ENCODE assay signal across 25 cellular contexts in genomic region chr12:39672976-39673375, GRCh38. TPM values are rescaled to one million over a fixed set of nuclear protein-coding genes. Genes with fewer than 3 reads are reported as not detected.
A peak's percentile ranks its signal among the peaks of the same experiment; 100 is the strongest.
DNase-seq lines count a peak whose midpoint lies in the region; ATAC-seq and TF ChIP-seq lines count a peak whose summit lies in the region.
"Had no signal": no experiment of that assay in that cellular context is flagged by ENCODE, and none has a peak within 500 bp of the region (broad histone marks: within the 10 kb centered on the region; RNA-seq: fewer than 3 reads in every experiment).

No MANE protein-coding gene starts in this region.

- peak overlapping the region; percentile 41 for H3K27ac Mint-ChIP-seq in activated naive CD8-positive, alpha-beta T cell treated with anti-CD3 and anti-CD28 coated beads, Interleukin-2, amount 10 ng/mL, durations not matched to agents 7 days and 5 days
- H3K27ac Mint-ChIP-seq in activated naive CD8-positive, alpha-beta T cell treated with anti-CD3 and anti-CD28 coated beads, Interleukin-2, amount 50 U/mL, for 24 hours = no peak overlapping the region
- H3K27ac Mint-ChIP-seq: CD4-positive, alpha-beta T cell; HFFc6 had no signal

- peaks cover 33% of the 10 kb centered on the region for H3K4me1 Mint-ChIP-seq in activated naive CD8-positive, alpha-beta T cell treated with anti-CD3 and anti-CD28 coated beads, Interleukin-2, amount 10 ng/mL, durations not matched to agents 7 days and 5 days
- peaks cover 23% of the 10 kb centered on the region for H3K4me1 Mint-ChIP-seq in activated naive CD8-positive, alpha-beta T cell treated with anti-CD3 and anti-CD28 coated beads, Interleukin-2, amount 50 U/mL, for 24 hours

- intact Hi-C loops in PC-3 (cut with micrococcal nuclease) = no loop called here

- peaks cover 42% of the 10 kb centered on the region for H3K36me3 Mint-ChIP-seq in activated naive CD8-positive, alpha-beta T cell treated with anti-CD3 and anti-CD28 coated beads, Interleukin-2, amount 10 ng/mL, durations not matched to agents 7 days and 5 days
- H3K36me3 Mint-ChIP-seq in activated naive CD8-positive, alpha-beta T cell treated with anti-CD3 and anti-CD28 coated beads, Interleukin-2, amount 50 U/mL, for 24 hours (ENCODE audit: low read depth) = peaks cover 18% of the 10 kb centered on the region

- CTCF ChIA-PET in PC-3 (lab: Charles Lee) = no interaction called here

- H3K9me2 ChIP-seq in PC-3 (replicated peaks; ENCODE audit: low read length) = no peaks in the 10 kb centered on the region

- no TSS peak for BruUV-seq in PC-3 (replicated peaks; lab: Mats Ljungman, UMichigan)

- H3K4me3 Mint-ChIP-seq in activated naive CD8-positive, alpha-beta T cell treated with anti-CD3 and anti-CD28 coated beads, Interleukin-2, amount 10 ng/mL, durations not matched to agents 7 days and 5 days = no peak overlapping the region
- H3K4me3 Mint-ChIP-seq in activated naive CD8-positive, alpha-beta T cell treated with anti-CD3 and anti-CD28 coated beads, Interleukin-2, amount 50 U/mL, for 24 hours = no peak overlapping the region
- H3K4me3 Mint-ChIP-seq: CD4-positive, alpha-beta T cell; H9; HFFc6 had no signal

- no peaks in the 10 kb centered on the region for H4K20me1 ChIP-seq in PC-3 (ENCODE audit: low read length)

- no peaks in the 10 kb centered on the region for H3F3A ChIP-seq in PC-3 (ENCODE audit: low read length, unreplicated experiment)

- no peak overlapping the region for H3K9ac ChIP-seq in SK-N-MC (ENCODE audit: insufficient read length)
- no peak overlapping the region for H3K9ac ChIP-seq in PC-3 (ENCODE audit: low read length)
- H3K9ac ChIP-seq: GM23248 had no signal

- no peak overlapping the region for H3K4me2 ChIP-seq in PC-3 (ENCODE audit: low read length)
- H3K4me2 ChIP-seq: A549 had no signal

- ATAC-seq in activated naive CD8-positive, alpha-beta T cell treated with anti-CD3 and anti-CD28 coated beads, Interleukin-2, amount 10 ng/mL, durations not matched to agents 7 days and 5 days (ENCODE audit: low read depth) = no peak
- no peak for ATAC-seq in activated naive CD8-positive, alpha-beta T cell treated with anti-CD3 and anti-CD28 coated beads, Interleukin-2, amount 50 U/mL, for 24 hours
- ATAC-seq in GM21447 (IDR thresholded peaks at IDR 0.05; ENCODE audit: unreplicated experiment) (peak; percentile 54), GM19467 (IDR thresholded peaks at IDR 0.05; ENCODE audit: unreplicated experiment) (no peak), PC-3 (no peak)
- ATAC-seq: GM12878 had no signal

- H3K27me3 Mint-ChIP-seq in activated naive CD8-positive, alpha-beta T cell treated with anti-CD3 and anti-CD28 coated beads, Interleukin-2, amount 10 ng/mL, durations not matched to agents 7 days and 5 days = no peaks in the 10 kb centered on the region
- H3K27me3 Mint-ChIP-seq in activated naive CD8-positive, alpha-beta T cell treated with anti-CD3 and anti-CD28 coated beads, Interleukin-2, amount 50 U/mL, for 24 hours = no peaks in the 10 kb centered on the region
- H3K27me3 Mint-ChIP-seq: CD4-positive, alpha-beta T cell had no signal

- H3K9me3 Mint-ChIP-seq in activated naive CD8-positive, alpha-beta T cell treated with anti-CD3 and anti-CD28 coated beads, Interleukin-2, amount 10 ng/mL, durations not matched to agents 7 days and 5 days = peaks cover 26% of the 10 kb centered on the region
- peaks cover 53% of the 10 kb centered on the region for H3K9me3 Mint-ChIP-seq in activated naive CD8-positive, alpha-beta T cell treated with anti-CD3 and anti-CD28 coated beads, Interleukin-2, amount 50 U/mL, for 24 hours

- H3K4me3 ChIP-seq in SK-N-MC (no peak overlapping the region), PC-3 (ENCODE audit: low read length) (no peak overlapping the region)
- H3K4me3 ChIP-seq: A549, GM12878, GM23248, Peyer's patch, SJSA1 had no signal

- H3K9me3 ChIP-seq in SK-N-MC (ENCODE audit: low read depth, low read length) (peaks cover 4% of the 10 kb centered on the region; the same call in 1 of the 2 replicates), PC-3 (ENCODE audit: low read length) (0 out of 2 replicates have a peak, but pooled peaks cover 9% of the 10 kb centered on the region)
- H3K9me3 ChIP-seq: A549, BE2C, Peyer's patch, SJSA1 had no signal

- H3K79me2 ChIP-seq in PC-3 (ENCODE audit: low read length) = no peaks in the 10 kb centered on the region

- no peak for DNase-seq in activated naive CD8-positive, alpha-beta T cell treated with anti-CD3 and anti-CD28 coated beads, Interleukin-2, amount 10 ng/mL, durations not matched to agents 7 days and 5 days
- DNase-seq in activated naive CD8-positive, alpha-beta T cell treated with anti-CD3 and anti-CD28 coated beads, Interleukin-2, amount 50 U/mL, for 24 hours = no peak
- DNase-seq in SK-N-MC (ENCODE audit: low read depth, low spot score) = no peak
- no peak for DNase-seq in PC-3
- DNase-seq in nucleus accumbens (lab: John Stamatoyannopoulos, UW) = no peak
- DNase-seq: BE2C; CD4-positive, alpha-beta T cell; COR-L47; DMS79 treated with DMSO at 0.1 percent for 48 hours; GM23248; H9; HFFc6; KG1; NCI-H1105 treated with DMSO at 0.1 percent for 48 hours; NCI-H2029 treated with DMSO at 0.1 percent for 48 hours; NCI-H2171; NCI-H345; NCI-H524; NCI-H774; Peyer's patch had no signal

- no peak for TF ChIP-seq CTCF in PC-3 (conservative IDR thresholded peaks at IDR 0.05; ENCODE audit: low read depth, low read length)

- POLR2A ChIA-PET in activated naive CD8-positive, alpha-beta T cell treated with anti-CD3 and anti-CD28 coated beads, Interleukin-2, amount 10 ng/mL, durations not matched to agents 7 days and 5 days (lab: Charles Lee) = no interaction called here
- POLR2A ChIA-PET in PC-3 (lab: Charles Lee; ENCODE audit: unreplicated experiment) = no interaction called here

- H3K4me1 ChIP-seq in PC-3 (ENCODE audit: insufficient read depth, low read length) = no peaks in the 10 kb centered on the region
- H3K4me1 ChIP-seq: A549, BE2C, Peyer's patch, SJSA1 had no signal

- peak overlapping the region; percentile 7; the same call in 1 of the 2 replicates for H3K27ac ChIP-seq in SK-N-MC
- no peak overlapping the region for H3K27ac ChIP-seq in PC-3 (ENCODE audit: low read length)
- H3K27ac ChIP-seq: A549, GM23248, Peyer's patch, SJSA1 had no signal

- H3K36me3 ChIP-seq in SK-N-MC (ENCODE audit: insufficient read depth, low read length) (no peaks in the 10 kb centered on the region), PC-3 (ENCODE audit: low read depth, low read length) (no peaks in the 10 kb centered on the region)
- H3K36me3 ChIP-seq: BE2C, Peyer's patch, SJSA1 had no signal

- no peaks in the 10 kb centered on the region for H3K27me3 ChIP-seq in PC-3 (ENCODE audit: low read length)
- H3K27me3 ChIP-seq: BE2C, Peyer's patch, SJSA1 had no signal

- H2AFZ ChIP-seq in PC-3 (ENCODE audit: low read length) = no peak overlapping the region
- H2AFZ ChIP-seq: GM23248 had no signal

RNA-seq across cellular contexts. Expression of gene ABCD2, which starts 53.4 kb away (rescaled TPM):
- 10 to 100 TPM; 30.8 TPM for total RNA-seq in activated naive CD8-positive, alpha-beta T cell treated with anti-CD3 and anti-CD28 coated beads, Interleukin-2, amount 10 ng/mL, durations not matched to agents 7 days and 5 days
- not detected in 2 replicates for total RNA-seq in PC-3 (2014; rRNA removed)
- total RNA-seq: H9, HFFc6, SJSA1 had no signal

Comparison
In these comparisons a context has a peak if more than half of its experiments do, and no peak if none do; other contexts are left out.
1. RNA of gene ABCD2, which starts 53.4 kb away (total RNA-seq): 30.8 TPM in activated naive CD8-positive, alpha-beta T cell treated with anti-CD3 and anti-CD28 coated beads, Interleukin-2, amount 10 ng/mL, durations not matched to agents 7 days and 5 days; not detected in PC-3; every median in the first group is over 10 times any median in the second.